In genomic region chr6:23140879-23141278, GRCh38 we compare ENCODE assay signal across 20 cellular contexts.
"Had no signal": no experiment of that assay in that cellular context is flagged by ENCODE, and none has a peak within 500 bp of the region (broad histone marks: within the 10 kb centered on the region; RNA-seq: fewer than 3 reads in every experiment).

No MANE protein-coding gene starts in this region.

- ATAC-seq: activated CD8-positive, alpha-beta memory T cell treated with anti-CD3 and anti-CD28 coated beads, Interleukin-2, amount 10 ng/mL, durations not matched to agents 7 days and 5 days; WTC11 had no signal

- H3K27me3 ChIP-seq: ascending aorta, Peyer's patch, SJCRH30 had no signal

- H3K36me3 ChIP-seq: ascending aorta, Peyer's patch, SJCRH30 had no signal

- H3K9me3 ChIP-seq: Peyer's patch, SJCRH30 had no signal

- DNase-seq: activated CD4-positive, alpha-beta T cell treated with anti-CD3 and anti-CD28 coated beads for 48 hours; activated CD4-positive, alpha-beta T cell treated with anti-CD3 and anti-CD28 coated beads, Interleukin-2, amount 50 U/mL, for 4 hours; activated CD4-positive, CD25-positive, alpha-beta regulatory T cell treated with anti-CD3 and anti-CD28 coated beads, Interleukin-2, amount 50 U/mL, for 72 hours; activated CD8-positive, alpha-beta memory T cell treated with anti-CD3 and anti-CD28 coated beads, Interleukin-2, amount 10 ng/mL, durations not matched to agents 7 days and 5 days; activated effector memory CD4-positive, alpha-beta T cell treated with Interleukin-2 at 50 U/mL for 16 hours; activated naive CD4-positive, alpha-beta T cell; activated T-cell treated with anti-CD3 and anti-CD28 coated beads, Interleukin-2, amount 50 U/mL, for 24 hours; MM.1S; NCI-H1105; NCI-H1436; NCI-H1694 treated with DMSO at 0.1 percent for 48 hours; NCI-H2081; NCI-H446; NCI-H524; Peyer's patch; Right ventricle myocardium superior; SJCRH30 had no signal

- H3K27ac ChIP-seq: ascending aorta, Peyer's patch, RWPE1, SJCRH30 had no signal

- H3K4me1 ChIP-seq: ascending aorta, Peyer's patch, SJCRH30 had no signal

- H3K4me3 ChIP-seq: ascending aorta, Peyer's patch, SJCRH30 had no signal
